In genomic region chr14:95463173-95463901, GRCh38 we compare ENCODE assay signal across 1 cellular context.
TF ChIP-seq lines count a peak whose summit lies in the region.

No MANE protein-coding gene starts in this region.

TF ChIP-seq in K562, 482 proteins besides CTCF, POLR2A, EP300 and RAD21 (continued from another document):
- peak; percentile 37; the same call in 1 of the 2 replicates for TF ChIP-seq VEZF1 (CRISPR knock-in tag; IDR thresholded peaks at IDR 0.05)
